6 cellular contexts compared by ENCODE assay signal in the genomic region with DNA sequence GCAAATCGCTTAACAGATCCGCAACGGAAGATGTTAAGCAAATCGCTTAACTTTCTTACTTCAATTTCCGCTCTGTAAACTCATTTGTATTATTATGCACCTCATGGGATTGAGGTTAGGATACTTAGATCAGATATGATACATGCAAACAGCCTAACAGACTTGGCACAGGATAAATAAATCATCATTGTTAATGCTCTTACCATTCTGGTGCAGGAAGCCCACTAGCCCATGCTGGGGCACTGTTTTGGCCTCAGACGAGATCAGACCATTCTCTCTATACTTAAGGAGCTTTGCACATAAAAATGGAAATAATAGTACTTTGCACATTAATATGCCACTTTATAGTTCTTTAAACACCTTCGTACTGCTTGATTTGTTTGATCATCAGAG. TPM values are rescaled to one million over a fixed set of nuclear protein-coding genes. Genes with fewer than 3 reads are reported as not detected.
DNase-seq lines count a peak whose midpoint lies in the region; ATAC-seq lines count a peak whose summit lies in the region.

No MANE protein-coding gene starts in this region.

- H3K27ac ChIP-seq in mesodermal cell (ENCODE audit: low read depth, low read length, severe bottlenecking) = peak overlapping the region; percentile 77

- 8 to 40% methylated on average over 1 to 2 of the region's 7 CpGs for WGBS in mesodermal cell (ENCODE audit: insufficient coverage in 2 of 2), 2 experiments

- H3K4me1 Mint-ChIP-seq in activated CD4-positive, alpha-beta memory T cell treated with anti-CD3 and anti-CD28 coated beads for 36 hours (ENCODE audit: low read depth) = peaks cover 38% of the 10 kb centered on the region

- peak; percentile 2 for ATAC-seq in HG02943 (IDR thresholded peaks at IDR 0.05; ENCODE audit: low read depth, unreplicated experiment)
- no peak for ATAC-seq in GM18861 (IDR thresholded peaks at IDR 0.05; ENCODE audit: unreplicated experiment)

- DNase-seq in activated CD4-positive, alpha-beta memory T cell treated with anti-CD3 and anti-CD28 coated beads for 36 hours = no peak
- no peak for DNase-seq in NCI-H2081 treated with DMSO at 0.1 percent for 48 hours (lab: John Stamatoyannopoulos, UW)
- no peak for DNase-seq in ecto neural progenitor cell (ENCODE audit: low spot score)

- H3K9me3 Mint-ChIP-seq in activated CD4-positive, alpha-beta memory T cell treated with anti-CD3 and anti-CD28 coated beads for 36 hours = no peaks in the 10 kb centered on the region

- H3K36me3 ChIP-seq in mesodermal cell (ENCODE audit: control insufficient read depth, insufficient read depth, low read length) = peaks cover 55% of the 10 kb centered on the region

- CTCF ChIA-PET in activated CD4-positive, alpha-beta memory T cell treated with anti-CD3 and anti-CD28 coated beads for 36 hours (lab: Charles Lee) = interaction anchor here (1.0 to 1.9 kb wide), 7 partner anchors 29 to 70 kb away, joined by 3 to 9 read pairs (median 4); no protein-coding TSS in a partner anchor

- POLR2A ChIA-PET in activated CD4-positive, alpha-beta memory T cell treated with anti-CD3 and anti-CD28 coated beads for 36 hours (lab: Charles Lee) = interaction anchor here (0.6 to 2.7 kb wide), 5 partner anchors 19 to 45 kb away, joined by 4 to 15 read pairs (median 6); a partner anchor contains a TSS

- peak overlapping the region; percentile 100 for H3K27ac Mint-ChIP-seq in activated CD4-positive, alpha-beta memory T cell treated with anti-CD3 and anti-CD28 coated beads for 36 hours

- intact Hi-C loops in activated CD4-positive, alpha-beta memory T cell treated with anti-CD3 and anti-CD28 coated beads for 36 hours (cut with micrococcal nuclease) = loop anchor here (1.0 kb wide), 1 partner anchor 71 kb away; no protein-coding TSS in a partner anchor

- peak overlapping the region; percentile 87 for H3K4me3 ChIP-seq in mesodermal cell (ENCODE audit: extremely low read depth, insufficient read depth, low read length, poor library complexity, severe bottlenecking)

- no peaks in the 10 kb centered on the region for H3K9me3 ChIP-seq in mesodermal cell (ENCODE audit: control insufficient read depth, low read length)

- H3K36me3 Mint-ChIP-seq in activated CD4-positive, alpha-beta memory T cell treated with anti-CD3 and anti-CD28 coated beads for 36 hours = peaks cover 42% of the 10 kb centered on the region

- H3K27me3 Mint-ChIP-seq in activated CD4-positive, alpha-beta memory T cell treated with anti-CD3 and anti-CD28 coated beads for 36 hours = no peaks in the 10 kb centered on the region

- H3K4me3 Mint-ChIP-seq in activated CD4-positive, alpha-beta memory T cell treated with anti-CD3 and anti-CD28 coated beads for 36 hours = peak overlapping the region; percentile 94

- H3K4me1 ChIP-seq in mesodermal cell (ENCODE audit: control insufficient read depth, insufficient read depth, low read length, poor library complexity, severe bottlenecking) = peaks cover 11% of the 10 kb centered on the region

RNA-seq across cellular contexts. Expression of a gene that starts 0.4 kb away (rescaled TPM):
- 100 to 1,000 TPM; 192 to 196 TPM for total RNA-seq in activated CD4-positive, alpha-beta memory T cell treated with anti-CD3 and anti-CD28 coated beads for 36 hours
- polyA plus RNA-seq in mesodermal cell (2013, experiment 1 of 2) = 98.3 TPM
- 88.4 TPM for polyA plus RNA-seq in mesodermal cell (2013, experiment 2 of 2)

RNA-seq across cellular contexts. Expression of a gene that starts 1.3 kb away (rescaled TPM):
- 100 to 1,000 TPM; 289 to 312 TPM for total RNA-seq in activated CD4-positive, alpha-beta memory T cell treated with anti-CD3 and anti-CD28 coated beads for 36 hours
- 259 TPM for polyA plus RNA-seq in mesodermal cell (2013, experiment 1 of 2)
- 255 TPM for polyA plus RNA-seq in mesodermal cell (2013, experiment 2 of 2)

RNA-seq across cellular contexts. Expression of a gene that starts 23.9 kb away (rescaled TPM):
- total RNA-seq in activated CD4-positive, alpha-beta memory T cell treated with anti-CD3 and anti-CD28 coated beads for 36 hours = 10 to 100 TPM; 27.7 to 30.2 TPM
- 8.1 TPM for polyA plus RNA-seq in mesodermal cell (2013, experiment 1 of 2)
- polyA plus RNA-seq in mesodermal cell (2013, experiment 2 of 2) = 9.9 TPM

RNA-seq across cellular contexts. Expression of a gene that starts 40.0 kb away (rescaled TPM):
- total RNA-seq in activated CD4-positive, alpha-beta memory T cell treated with anti-CD3 and anti-CD28 coated beads for 36 hours = 1,000 to 10,000 TPM; 5,823 to 5,836 TPM
- polyA plus RNA-seq in mesodermal cell (2013, experiment 1 of 2) = 4,059 TPM
- polyA plus RNA-seq in mesodermal cell (2013, experiment 2 of 2) = 3,444 TPM

RNA-seq across cellular contexts. Expression of a gene that starts 42.5 kb away (rescaled TPM):
- 10 to 100 TPM; 33.4 to 35.0 TPM for total RNA-seq in activated CD4-positive, alpha-beta memory T cell treated with anti-CD3 and anti-CD28 coated beads for 36 hours
- 1.4 TPM for polyA plus RNA-seq in mesodermal cell (2013, experiment 1 of 2)
- polyA plus RNA-seq in mesodermal cell (2013, experiment 2 of 2) = 1.3 TPM
